In the genomic region with DNA sequence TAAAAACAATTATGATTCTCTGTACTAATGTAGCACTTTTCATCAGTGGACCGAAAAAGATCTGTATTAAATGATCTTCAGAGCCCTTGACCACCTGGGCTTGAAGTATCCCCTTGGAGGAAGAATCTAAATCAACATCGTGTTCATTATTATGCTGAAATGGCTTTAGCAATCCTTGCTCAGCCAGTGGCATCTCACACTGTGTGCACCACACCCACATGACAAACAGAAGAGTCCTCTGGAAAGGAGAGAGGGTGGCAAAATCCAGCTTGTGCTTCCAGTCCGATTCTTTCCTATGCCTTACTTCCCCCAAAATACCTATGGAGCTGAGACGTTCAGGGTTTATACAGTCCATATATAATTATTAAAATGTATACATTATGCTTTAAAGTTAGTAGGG, we compare ENCODE assay signal across 16 cellular contexts.
DNase-seq lines count a peak whose midpoint lies in the region; ATAC-seq and TF ChIP-seq lines count a peak whose summit lies in the region.
"Had no signal": no experiment of that assay in that cellular context is flagged by ENCODE, and none has a peak within 500 bp of the region (broad histone marks: within the 10 kb centered on the region; RNA-seq: fewer than 3 reads in every experiment).

No MANE protein-coding gene starts in this region.

- H3K36me3 ChIP-seq in GM23248 (ENCODE audit: low read depth) (no peaks in the 10 kb centered on the region), adipocyte (ENCODE audit: control insufficient read depth, insufficient read depth, low read length, severe bottlenecking) (no peaks in the 10 kb centered on the region)

- no peaks in the 10 kb centered on the region for H3K27me3 Mint-ChIP-seq in osteocyte (ENCODE audit: unreplicated experiment)

- H3K36me3 Mint-ChIP-seq in osteocyte (ENCODE audit: unreplicated experiment), result no peaks in the 10 kb centered on the region
- H3K36me3 Mint-ChIP-seq: mesothelial cell of epicardium had no signal

- H3K4me1 ChIP-seq in GM23248 (ENCODE audit: insufficient read depth) (peaks cover 19% of the 10 kb centered on the region), adipocyte (ENCODE audit: control insufficient read depth, insufficient read depth, low read length) (peaks cover 22% of the 10 kb centered on the region)

- H2AFZ ChIP-seq in GM23248, result peak overlapping the region; percentile 34; the same call in 1 of the 2 replicates

- H3F3A ChIP-seq in GM23248 (ENCODE audit: insufficient read depth), result peaks cover 13% of the 10 kb centered on the region

- peaks cover 18% of the 10 kb centered on the region for H3K4me1 Mint-ChIP-seq in osteocyte (ENCODE audit: unreplicated experiment)

- ATAC-seq in GM21786 (IDR thresholded peaks at IDR 0.05; ENCODE audit: unreplicated experiment), result no peak
- ATAC-seq: stimulated activated naive B cell treated with anti-CD40 and anti-IgM and Interleukin-4, amounts not matched to agents 10 μg/mL and 1 μg/mL and 100 μg/mL, for 72 hours had no signal

- no peaks in the 10 kb centered on the region for H3K9me3 Mint-ChIP-seq in osteocyte (ENCODE audit: unreplicated experiment)
- H3K9me3 Mint-ChIP-seq: mesothelial cell of epicardium had no signal

- H3K4me3 ChIP-seq in GM23248 (no peak overlapping the region), adipocyte (ENCODE audit: low read length) (peak overlapping the region; percentile 36), foreskin fibroblast (ENCODE audit: low read depth in 1 of 2, low read length in 2 of 2) (no peak overlapping the region)
- H3K4me3 ChIP-seq: dorsolateral prefrontal cortex had no signal

- peak; percentile 54 for DNase-seq in GM23248
- peak; percentile 85 for DNase-seq in NCI-H128 (lab: John Stamatoyannopoulos, UW; ENCODE audit: unreplicated experiment)
- DNase-seq in adipocyte (ENCODE audit: low read depth), result no peak
- no peak for DNase-seq in osteocyte (ENCODE audit: extremely low spot score, unreplicated experiment)
- DNase-seq in foreskin fibroblast, result no peak
- DNase-seq in kidney tubule cell (ENCODE audit: low spot score), result no peak
- DNase-seq: activated CD4-positive, alpha-beta T cell treated with anti-CD3 and anti-CD28 coated beads, Interleukin-2, amount 50 U/mL, for 4 hours; activated gamma-delta T cell treated with Interleukin-2 at 50 U/mL for 16 hours; amniotic stem cell; dorsolateral prefrontal cortex; left cardiac atrium; NCI-H82; SHP77 treated with DMSO at 0.1 percent for 48 hours; stimulated activated naive B cell treated with anti-CD40 and anti-IgM and Interleukin-4, amounts not matched to agents 10 μg/mL and 1 μg/mL and 100 μg/mL, for 72 hours had no signal

- TF ChIP-seq CTCF in osteocyte (IDR thresholded peaks at IDR 0.05), result no peak
- no peak for TF ChIP-seq CTCF in foreskin fibroblast (IDR thresholded peaks at IDR 0.05; ENCODE audit: low read depth, low read length)

- no peak overlapping the region for H3K4me3 Mint-ChIP-seq in osteocyte (ENCODE audit: unreplicated experiment)
- H3K4me3 Mint-ChIP-seq: mesothelial cell of epicardium; stimulated activated naive B cell treated with anti-CD40 and anti-IgM and Interleukin-4, amounts not matched to agents 10 μg/mL and 1 μg/mL and 100 μg/mL, for 72 hours had no signal

- 0 out of 2 replicates have a peak, but pooled peaks cover 4% of the 10 kb centered on the region for H3K9me2 ChIP-seq in GM23248 (ENCODE audit: insufficient read depth)

- peak overlapping the region; percentile 32 for H3K4me2 ChIP-seq in GM23248 (ENCODE audit: unreplicated experiment)

- WGBS in GM23248 (ENCODE audit: low coverage in 1 of 2, low lambda C conversion rate in 2 of 2, missing lambda C conversion rate in 2 of 2), 2 experiments, result 47 to 48% methylated on average over 4 of the region's 4 CpGs

- in situ Hi-C loops in GM23248 (cut with MboI), result no loop called here

- H3K9ac ChIP-seq in GM23248 (no peak overlapping the region), adipocyte (ENCODE audit: low read length) (peak overlapping the region; percentile 78)

- H3K27me3 ChIP-seq in GM23248 (replicated peaks; ENCODE audit: insufficient read depth) (no peaks in the 10 kb centered on the region), adipocyte (replicated peaks; ENCODE audit: control insufficient read depth, insufficient read depth, low read length) (no peaks in the 10 kb centered on the region)

- H3K9me3 ChIP-seq in GM23248 (ENCODE audit: low read depth), result no peaks in the 10 kb centered on the region
- H3K9me3 ChIP-seq in adipocyte (ENCODE audit: control insufficient read depth, low read length), result no peaks in the 10 kb centered on the region

- peak overlapping the region; percentile 8 for H3K27ac Mint-ChIP-seq in osteocyte (ENCODE audit: unreplicated experiment)
- H3K27ac Mint-ChIP-seq: mesothelial cell of epicardium; stimulated activated naive B cell treated with anti-CD40 and anti-IgM and Interleukin-4, amounts not matched to agents 10 μg/mL and 1 μg/mL and 100 μg/mL, for 72 hours had no signal

- H4K20me1 ChIP-seq in GM23248 (ENCODE audit: insufficient read depth), result no peaks in the 10 kb centered on the region

- no peaks in the 10 kb centered on the region for H3K79me2 ChIP-seq in GM23248 (ENCODE audit: insufficient read depth)

- H3K27ac ChIP-seq in GM23248, result peak overlapping the region; percentile 82
- H3K27ac ChIP-seq: dorsolateral prefrontal cortex had no signal

Comparison
In these comparisons a context has a peak if more than half of its experiments do, and no peak if none do; other contexts are left out.
1. DNase-seq: peak in GM23248 (single experiment) and NCI-H128 (single experiment); none in adipocyte (single experiment), osteocyte (single experiment), foreskin fibroblast (0 of 2) and kidney tubule cell (single experiment).